ENCODE assay signal across 2 cellular contexts in genomic region chr2:85894534-85895278, GRCh38.
TF ChIP-seq lines count a peak whose summit lies in the region.

No MANE protein-coding gene starts in this region.

TF ChIP-seq in A549, 52 proteins besides CTCF, POLR2A, EP300 and RAD21:
- TF ChIP-seq ZFP36 (IDR thresholded peaks at IDR 0.05; ENCODE audit: borderline replicate concordance, partially characterized antibody), result peak; percentile 51
- TF ChIP-seq FOXS1 (CRISPR knock-in tag; IDR thresholded peaks at IDR 0.05), result peak; percentile 24; the same call in 1 of the 2 replicates
- 0 out of 2 replicates have a peak, but pooled peaks have one; percentile 56 for TF ChIP-seq ATOH8 (CRISPR knock-in tag; IDR thresholded peaks at IDR 0.05; ENCODE audit: low read depth)

TF ChIP-seq in K562, 482 proteins besides CTCF, POLR2A, EP300 and RAD21:
- peak; percentile 16 for TF ChIP-seq ZFP36 (IDR thresholded peaks at IDR 0.05; ENCODE audit: low read depth, low read length, partially characterized antibody)
